Comparison of ENCODE assay signal across 8 cellular contexts in genomic region chr19:3047307-3048189, GRCh38. TPM values are rescaled to one million over a fixed set of nuclear protein-coding genes. Genes with fewer than 3 reads are reported as not detected.
DNase-seq lines count a peak whose midpoint lies in the region; ATAC-seq and TF ChIP-seq lines count a peak whose summit lies in the region.

No MANE protein-coding gene starts in this region.

- no peaks in the 10 kb centered on the region for H3K27me3 Mint-ChIP-seq in CD4-positive, alpha-beta T cell
- H3K27me3 Mint-ChIP-seq in activated naive CD8-positive, alpha-beta T cell treated with anti-CD3 and anti-CD28 coated beads, Interleukin-2, amount 50 U/mL, for 24 hours, result peaks cover 4% of the 10 kb centered on the region

- CTCF ChIA-PET in CD4-positive, alpha-beta T cell (lab: Charles Lee), result interaction anchor here (1.0 kb wide), 1 partner anchor 56 kb away, joined by 3 read pairs; no protein-coding TSS in a partner anchor

- peak overlapping the region; percentile 96 for H3K27ac Mint-ChIP-seq in CD4-positive, alpha-beta T cell
- H3K27ac Mint-ChIP-seq in activated naive CD8-positive, alpha-beta T cell treated with anti-CD3 and anti-CD28 coated beads, Interleukin-2, amount 50 U/mL, for 24 hours, result no peak overlapping the region

- H3K27ac ChIP-seq in CD4-positive, alpha-beta T cell (ENCODE audit: low read depth, low read length), result peak overlapping the region; percentile 9
- H3K27ac ChIP-seq in SJSA1, result no peak overlapping the region

- H3K9me3 ChIP-seq in CD4-positive, alpha-beta T cell (ENCODE audit: control insufficient read depth, low read length), result no peaks in the 10 kb centered on the region
- no peaks in the 10 kb centered on the region for H3K9me3 ChIP-seq in Loucy (ENCODE audit: insufficient read depth, low read depth, low read length)
- no peaks in the 10 kb centered on the region for H3K9me3 ChIP-seq in SJSA1 (replicated peaks)

- no peak overlapping the region for H3K9ac ChIP-seq in Loucy (ENCODE audit: low read depth, low read length, poor library complexity, severe bottlenecking)

- peaks cover 5% of the 10 kb centered on the region for H3K36me3 Mint-ChIP-seq in CD4-positive, alpha-beta T cell (ENCODE audit: low read depth)
- no peaks in the 10 kb centered on the region for H3K36me3 Mint-ChIP-seq in activated naive CD8-positive, alpha-beta T cell treated with anti-CD3 and anti-CD28 coated beads, Interleukin-2, amount 50 U/mL, for 24 hours (ENCODE audit: low read depth)

- peak overlapping the region; percentile 54 for H3K4me3 ChIP-seq in Loucy (ENCODE audit: low read length, poor library complexity, severe bottlenecking)
- H3K4me3 ChIP-seq in SJSA1, result peak overlapping the region; percentile 0; the same call in 1 of the 2 replicates

- intact Hi-C loops in CD4-positive, alpha-beta T cell (cut with DNase I, micrococcal nuclease), result loop anchor here (1.0 to 5.0 kb wide), 4 partner anchors 11 to 130 kb away; partner anchors contain the start of gene S1PR4 (in 1 of the 2)
- intact Hi-C loops in left ventricle myocardium superior (cut with micrococcal nuclease), result no loop called here
- intact Hi-C loops in sciatic nerve (cut with DNase I), result no loop called here

- H3K36me3 ChIP-seq in Loucy (ENCODE audit: insufficient read depth, low read length) (no peaks in the 10 kb centered on the region), SJSA1 (peaks cover 5% of the 10 kb centered on the region)

- POLR2A ChIA-PET in CD4-positive, alpha-beta T cell (lab: Charles Lee), result interaction anchor here (0.7 to 8.9 kb wide), 5 partner anchors 10 to 1151 kb away, joined by 3 to 140 read pairs (median 5); partner anchors contain the start of gene TLE5

- no peaks in the 10 kb centered on the region for H3K79me2 ChIP-seq in Loucy (ENCODE audit: insufficient read depth, low read length)

- no peaks in the 10 kb centered on the region for H3K9me3 Mint-ChIP-seq in CD4-positive, alpha-beta T cell
- no peaks in the 10 kb centered on the region for H3K9me3 Mint-ChIP-seq in activated naive CD8-positive, alpha-beta T cell treated with anti-CD3 and anti-CD28 coated beads, Interleukin-2, amount 50 U/mL, for 24 hours

- H2AFZ ChIP-seq in Loucy (ENCODE audit: low read length), result peak overlapping the region; percentile 62; the same call in 1 of the 2 replicates

- H3K4me2 ChIP-seq in Loucy (ENCODE audit: low read depth, low read length, poor library complexity, severe bottlenecking), result peak overlapping the region; percentile 40

- H3K4me1 ChIP-seq in Loucy (ENCODE audit: insufficient read depth, low read length, poor library complexity, severe bottlenecking) (peaks cover 5% of the 10 kb centered on the region), SJSA1 (replicated peaks) (peaks cover 5% of the 10 kb centered on the region)

- no peaks in the 10 kb centered on the region for H4K20me1 ChIP-seq in Loucy (ENCODE audit: insufficient read depth, low read length, poor library complexity, severe bottlenecking)

- no peaks in the 10 kb centered on the region; the same call in 1 of the 2 replicates for H3F3A ChIP-seq in Loucy (ENCODE audit: low read depth)

- no peak for TF ChIP-seq CTCF in CD4-positive, alpha-beta T cell (IDR thresholded peaks at IDR 0.05)
- TF ChIP-seq CTCF in Loucy (conservative IDR thresholded peaks at IDR 0.05; ENCODE audit: low read length), result no peak

- H3K27me3 ChIP-seq in CD4-positive, alpha-beta T cell (ENCODE audit: control insufficient read depth, insufficient read depth, low read length), result no peaks in the 10 kb centered on the region
- H3K27me3 ChIP-seq in Loucy (ENCODE audit: insufficient read depth, low read length, poor library complexity, severe bottlenecking), result no peaks in the 10 kb centered on the region
- no peaks in the 10 kb centered on the region for H3K27me3 ChIP-seq in SJSA1 (replicated peaks)

- DNase-seq in CD4-positive, alpha-beta T cell, result peak; percentile 58 to 85 (median 74)
- DNase-seq in SJSA1 (ENCODE audit: low read depth in 1 of 2, low spot score in 2 of 2) (peak; percentile 70 to 92), left ventricle myocardium superior (peak; percentile 84), sciatic nerve (ENCODE audit: low spot score) (peak; percentile 90)
- peak; percentile 59 for DNase-seq in activated naive CD8-positive, alpha-beta T cell treated with anti-CD3 and anti-CD28 coated beads, Interleukin-2, amount 50 U/mL, for 24 hours

- peak; percentile 98 for ATAC-seq in CD4-positive, alpha-beta T cell (ENCODE audit: poor library complexity)
- ATAC-seq in activated naive CD8-positive, alpha-beta T cell treated with anti-CD3 and anti-CD28 coated beads, Interleukin-2, amount 50 U/mL, for 24 hours, result peak; percentile 63
- peak; percentile 75 for ATAC-seq in left ventricle myocardium superior
- peak; percentile 87 for ATAC-seq in sciatic nerve
- ATAC-seq in HG03432 (IDR thresholded peaks at IDR 0.05; ENCODE audit: unreplicated experiment), result no peak
- no peak for ATAC-seq in GM21576 (IDR thresholded peaks at IDR 0.05; ENCODE audit: unreplicated experiment)

- H3K4me3 Mint-ChIP-seq in CD4-positive, alpha-beta T cell, result peak overlapping the region; percentile 96
- peak overlapping the region; percentile 71 for H3K4me3 Mint-ChIP-seq in activated naive CD8-positive, alpha-beta T cell treated with anti-CD3 and anti-CD28 coated beads, Interleukin-2, amount 50 U/mL, for 24 hours

- peaks cover 38% of the 10 kb centered on the region for H3K4me1 Mint-ChIP-seq in CD4-positive, alpha-beta T cell (ENCODE audit: low read depth)
- H3K4me1 Mint-ChIP-seq in activated naive CD8-positive, alpha-beta T cell treated with anti-CD3 and anti-CD28 coated beads, Interleukin-2, amount 50 U/mL, for 24 hours, result peaks cover 13% of the 10 kb centered on the region

- H3K9me2 ChIP-seq in Loucy (replicated peaks; ENCODE audit: low read depth, low read length), result no peaks in the 10 kb centered on the region

RNA-seq across cellular contexts. Expression of gene TLE5, which starts 14.7 kb away (rescaled TPM):
- total RNA-seq in CD4-positive, alpha-beta T cell, result 100 to 1,000 TPM; 722 to 793 TPM
- total RNA-seq in SJSA1 (2014; rRNA removed; shearing (Covaris generic)), result 530 and 694 TPM in 2 replicates
- total RNA-seq in left ventricle myocardium superior, result 846 TPM
- total RNA-seq in sciatic nerve, result 708 TPM

RNA-seq across cellular contexts. Expression of gene TLE2, which starts 18.5 kb away (rescaled TPM):
- total RNA-seq in CD4-positive, alpha-beta T cell, result 10 to 100 TPM; 23.9 to 25.0 TPM
- total RNA-seq in SJSA1 (2014; rRNA removed; shearing (Covaris generic)), result 19.2 and 19.9 TPM in 2 replicates
- total RNA-seq in left ventricle myocardium superior, result 66.5 TPM
- total RNA-seq in sciatic nerve, result 232 TPM

RNA-seq across cellular contexts. Expression of gene GNA11, which starts 46.6 kb away (rescaled TPM):
- 1 to 10 TPM; 2.6 to 3.4 TPM for total RNA-seq in CD4-positive, alpha-beta T cell
- total RNA-seq in SJSA1 (2014; rRNA removed; shearing (Covaris generic)), result 100 and 135 TPM in 2 replicates
- total RNA-seq in left ventricle myocardium superior (74.6 TPM), sciatic nerve (74.0 TPM)

Comparison
In these comparisons a context has a peak if more than half of its experiments do, and no peak if none do; other contexts are left out.
1. ATAC-seq: peak in CD4-positive, alpha-beta T cell (single experiment), activated naive CD8-positive, alpha-beta T cell treated with anti-CD3 and anti-CD28 coated beads, Interleukin-2, amount 50 U/mL, for 24 hours (single experiment), left ventricle myocardium superior (single experiment) and sciatic nerve (single experiment); none in HG03432 (single experiment) and GM21576 (single experiment).
2. RNA of gene GNA11, which starts 46.6 kb away (total RNA-seq): 100 to 135 TPM in SJSA1, 74.6 TPM in left ventricle myocardium superior (single experiment) and 74.0 TPM in sciatic nerve (single experiment); 2.6 to 3.4 TPM in CD4-positive, alpha-beta T cell; every median in the first group is over 10 times any median in the second.
3. intact Hi-C loops: an anchor here in CD4-positive, alpha-beta T cell (1.0 to 5.0 kb wide); none called in left ventricle myocardium superior and sciatic nerve.
4. Peak in every context shown above with its lines, with median percentiles within 50 percentile points of each other: DNase-seq.